ENCODE assay signal across 16 cellular contexts in the genomic region with DNA sequence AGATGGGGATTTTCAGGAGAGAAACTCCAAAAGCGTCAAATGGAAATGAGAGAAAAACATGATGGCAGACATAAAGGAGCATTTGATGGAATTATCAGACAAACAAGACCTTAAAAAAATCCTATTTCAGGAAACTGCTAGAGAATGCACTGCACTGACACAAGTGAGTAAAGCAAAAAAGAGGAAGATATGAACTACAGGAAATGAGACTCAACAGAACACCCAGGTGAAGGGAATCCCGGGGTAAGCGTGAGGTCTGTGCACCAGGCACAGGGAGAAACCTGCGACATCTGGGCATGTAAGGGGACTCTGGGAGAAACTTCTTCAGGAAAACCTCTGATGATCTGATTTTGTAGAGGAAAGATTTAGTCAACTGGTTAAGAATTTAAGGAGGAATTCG. TPM values are rescaled to one million over a fixed set of nuclear protein-coding genes. Genes with fewer than 3 reads are reported as not detected.
A peak's percentile ranks its signal among the peaks of the same experiment; 100 is the strongest.
DNase-seq lines count a peak whose midpoint lies in the region; ATAC-seq and TF ChIP-seq lines count a peak whose summit lies in the region.
"Had no signal": no experiment of that assay in that cellular context is flagged by ENCODE, and none has a peak within 500 bp of the region (broad histone marks: within the 10 kb centered on the region; RNA-seq: fewer than 3 reads in every experiment).

No MANE protein-coding gene starts in this region.

- intact Hi-C loops in activated T-helper 2 cell treated with anti-CD3 and anti-CD28 coated beads, Interferon-gamma antibody, Interleukin-2, Interleukin-4, amounts not matched to agents 10 μg/mL and 5 μg/mL and 100 μg/mL, durations not matched to agents 14 hours and 24 hours and 36 hours (cut with micrococcal nuclease) = loop anchor here (5.0 to 10.0 kb wide), 3 partner anchors 69 to 849 kb away; a partner anchor contains a TSS
- intact Hi-C loops in heart right ventricle (cut with DNase I) = no loop called here

- H3K9me2 ChIP-seq in Loucy (replicated peaks; ENCODE audit: low read depth, low read length) = no peaks in the 10 kb centered on the region

- H3K4me3 ChIP-seq in Loucy (ENCODE audit: low read length, poor library complexity, severe bottlenecking) (peak overlapping the region; percentile 80), heart right ventricle (no peak overlapping the region)
- H3K4me3 ChIP-seq: ascending aorta had no signal

- H3K36me3 ChIP-seq in Loucy (ENCODE audit: insufficient read depth, low read length) (no peaks in the 10 kb centered on the region), heart right ventricle (no peaks in the 10 kb centered on the region)
- H3K36me3 ChIP-seq: ascending aorta, neutrophil had no signal

- peaks cover 71% of the 10 kb centered on the region for H3K4me1 Mint-ChIP-seq in activated T-cell treated with anti-CD3 and anti-CD28 coated beads, Interleukin-2, amount 50 U/mL, for 72 hours (ENCODE audit: low read depth)
- H3K4me1 Mint-ChIP-seq in activated T-helper 2 cell treated with anti-CD3 and anti-CD28 coated beads, Interferon-gamma antibody, Interleukin-2, Interleukin-4, amounts not matched to agents 10 μg/mL and 5 μg/mL and 100 μg/mL, durations not matched to agents 14 hours and 24 hours and 36 hours (ENCODE audit: low read depth) = peaks cover 57% of the 10 kb centered on the region
- H3K4me1 Mint-ChIP-seq in stimulated activated memory B cell treated with anti-CD40 and anti-IgM and Interleukin-4, amounts not matched to agents 10 μg/mL and 1 μg/mL and 100 μg/mL, for 72 hours = peaks cover 44% of the 10 kb centered on the region

- peak overlapping the region; percentile 26 for H3K27ac Mint-ChIP-seq in activated T-cell treated with anti-CD3 and anti-CD28 coated beads, Interleukin-2, amount 50 U/mL, for 72 hours
- H3K27ac Mint-ChIP-seq in activated T-helper 2 cell treated with anti-CD3 and anti-CD28 coated beads, Interferon-gamma antibody, Interleukin-2, Interleukin-4, amounts not matched to agents 10 μg/mL and 5 μg/mL and 100 μg/mL, durations not matched to agents 14 hours and 24 hours and 36 hours = peak overlapping the region; percentile 68
- H3K27ac Mint-ChIP-seq in stimulated activated memory B cell treated with anti-CD40 and anti-IgM and Interleukin-4, amounts not matched to agents 10 μg/mL and 1 μg/mL and 100 μg/mL, for 72 hours = peak overlapping the region; percentile 1

- H2AFZ ChIP-seq in Loucy (ENCODE audit: low read length) = no peak overlapping the region

- no peaks in the 10 kb centered on the region for H3K27me3 ChIP-seq in Loucy (ENCODE audit: insufficient read depth, low read length, poor library complexity, severe bottlenecking)
- no peaks in the 10 kb centered on the region for H3K27me3 ChIP-seq in heart right ventricle
- H3K27me3 ChIP-seq: ascending aorta had no signal

- H3K27me3 Mint-ChIP-seq in activated T-cell treated with anti-CD3 and anti-CD28 coated beads, Interleukin-2, amount 50 U/mL, for 72 hours (ENCODE audit: low read depth) = no peaks in the 10 kb centered on the region
- H3K27me3 Mint-ChIP-seq in activated T-helper 2 cell treated with anti-CD3 and anti-CD28 coated beads, Interferon-gamma antibody, Interleukin-2, Interleukin-4, amounts not matched to agents 10 μg/mL and 5 μg/mL and 100 μg/mL, durations not matched to agents 14 hours and 24 hours and 36 hours (ENCODE audit: low read depth) = no peaks in the 10 kb centered on the region
- H3K27me3 Mint-ChIP-seq in stimulated activated memory B cell treated with anti-CD40 and anti-IgM and Interleukin-4, amounts not matched to agents 10 μg/mL and 1 μg/mL and 100 μg/mL, for 72 hours = no peaks in the 10 kb centered on the region

- H3K9me3 ChIP-seq in Loucy (ENCODE audit: insufficient read depth, low read depth, low read length) (no peaks in the 10 kb centered on the region), heart right ventricle (no peaks in the 10 kb centered on the region)
- H3K9me3 ChIP-seq: ascending aorta, neutrophil had no signal

- DNase-seq in activated T-cell treated with anti-CD3 and anti-CD28 coated beads, Interleukin-2, amount 50 U/mL, for 72 hours = no peak
- no peak for DNase-seq in activated T-cell treated with anti-CD3 and anti-CD28 coated beads for 4 hours
- DNase-seq in activated T-helper 2 cell treated with anti-CD3 and anti-CD28 coated beads, Interferon-gamma antibody, Interleukin-2, Interleukin-4, amounts not matched to agents 10 μg/mL and 5 μg/mL and 100 μg/mL, durations not matched to agents 14 hours and 24 hours and 36 hours (ENCODE audit: low spot score) = no peak
- no peak for DNase-seq in heart right ventricle
- no peak for DNase-seq in NCI-H1436 (lab: John Stamatoyannopoulos, UW)
- DNase-seq in GM03348 (ENCODE audit: low spot score) = no peak
- DNase-seq: effector CD8-positive, alpha-beta T cell; GDM1; NCI-H1092; NCI-H82; SW 1271 had no signal

- H3K9ac ChIP-seq in Loucy (ENCODE audit: low read depth, low read length, poor library complexity, severe bottlenecking) = peak overlapping the region; percentile 70

- peak overlapping the region; percentile 94 for H3K4me2 ChIP-seq in Loucy (ENCODE audit: low read depth, low read length, poor library complexity, severe bottlenecking)

- no peaks in the 10 kb centered on the region for H3K36me3 Mint-ChIP-seq in activated T-cell treated with anti-CD3 and anti-CD28 coated beads, Interleukin-2, amount 50 U/mL, for 72 hours (ENCODE audit: insufficient read depth in 2 of 2)
- H3K36me3 Mint-ChIP-seq in activated T-helper 2 cell treated with anti-CD3 and anti-CD28 coated beads, Interferon-gamma antibody, Interleukin-2, Interleukin-4, amounts not matched to agents 10 μg/mL and 5 μg/mL and 100 μg/mL, durations not matched to agents 14 hours and 24 hours and 36 hours (ENCODE audit: low read depth) = peaks cover 14% of the 10 kb centered on the region
- peaks cover 19% of the 10 kb centered on the region for H3K36me3 Mint-ChIP-seq in stimulated activated memory B cell treated with anti-CD40 and anti-IgM and Interleukin-4, amounts not matched to agents 10 μg/mL and 1 μg/mL and 100 μg/mL, for 72 hours

- H3K79me2 ChIP-seq in Loucy (ENCODE audit: insufficient read depth, low read length) = peaks cover 70% of the 10 kb centered on the region

- no peak for TF ChIP-seq CTCF in Loucy (conservative IDR thresholded peaks at IDR 0.05; ENCODE audit: low read length)
- no peak for TF ChIP-seq CTCF in heart right ventricle (IDR thresholded peaks at IDR 0.05)

- H3K27ac ChIP-seq in heart right ventricle = no peak overlapping the region
- H3K27ac ChIP-seq: ascending aorta, neutrophil had no signal

- H3K9me3 Mint-ChIP-seq in activated T-cell treated with anti-CD3 and anti-CD28 coated beads, Interleukin-2, amount 50 U/mL, for 72 hours = no peaks in the 10 kb centered on the region
- H3K9me3 Mint-ChIP-seq in activated T-helper 2 cell treated with anti-CD3 and anti-CD28 coated beads, Interferon-gamma antibody, Interleukin-2, Interleukin-4, amounts not matched to agents 10 μg/mL and 5 μg/mL and 100 μg/mL, durations not matched to agents 14 hours and 24 hours and 36 hours = no peaks in the 10 kb centered on the region
- no peaks in the 10 kb centered on the region for H3K9me3 Mint-ChIP-seq in stimulated activated memory B cell treated with anti-CD40 and anti-IgM and Interleukin-4, amounts not matched to agents 10 μg/mL and 1 μg/mL and 100 μg/mL, for 72 hours

- H4K20me1 ChIP-seq in Loucy (ENCODE audit: insufficient read depth, low read length, poor library complexity, severe bottlenecking) = peaks cover 24% of the 10 kb centered on the region

- H3K4me3 Mint-ChIP-seq in activated T-cell treated with anti-CD3 and anti-CD28 coated beads, Interleukin-2, amount 50 U/mL, for 72 hours = peak overlapping the region; percentile 61 to 74
- peak overlapping the region; percentile 78 for H3K4me3 Mint-ChIP-seq in activated T-helper 2 cell treated with anti-CD3 and anti-CD28 coated beads, Interferon-gamma antibody, Interleukin-2, Interleukin-4, amounts not matched to agents 10 μg/mL and 5 μg/mL and 100 μg/mL, durations not matched to agents 14 hours and 24 hours and 36 hours (ENCODE audit: low read depth)
- peak overlapping the region; percentile 74 for H3K4me3 Mint-ChIP-seq in stimulated activated memory B cell treated with anti-CD40 and anti-IgM and Interleukin-4, amounts not matched to agents 10 μg/mL and 1 μg/mL and 100 μg/mL, for 72 hours

- H3F3A ChIP-seq in Loucy (ENCODE audit: low read depth) = peaks cover 4% of the 10 kb centered on the region; the same call in 1 of the 2 replicates

- ATAC-seq in activated T-cell treated with anti-CD3 and anti-CD28 coated beads, Interleukin-2, amount 50 U/mL, for 72 hours (replicated peaks in 1 of 2) = no peak
- ATAC-seq in stimulated activated memory B cell treated with anti-CD40 and anti-IgM and Interleukin-4, amounts not matched to agents 10 μg/mL and 1 μg/mL and 100 μg/mL, for 72 hours = no peak
- ATAC-seq in heart right ventricle = no peak
- ATAC-seq: left lobe of liver had no signal

- H3K4me1 ChIP-seq in Loucy (ENCODE audit: insufficient read depth, low read length, poor library complexity, severe bottlenecking) = peaks cover 69% of the 10 kb centered on the region
- peaks cover 0 to 56% (median 11%) of the 10 kb centered on the region in 9 donors for H3K4me1 ChIP-seq in heart right ventricle

- 78 to 86% methylated on average over 5 of the region's 5 CpGs for WGBS in heart right ventricle, 2 donors

RNA-seq across cellular contexts. Expression of a gene that starts 2.8 kb away (rescaled TPM):
- 10 to 100 TPM; 49.6 to 63.0 TPM for total RNA-seq in activated T-cell treated with anti-CD3 and anti-CD28 coated beads, Interleukin-2, amount 50 U/mL, for 72 hours
- 79.7 and 87.5 TPM in 2 replicates for total RNA-seq in activated T-helper 2 cell treated with anti-CD3 and anti-CD28 coated beads, Interferon-gamma antibody, Interleukin-2, Interleukin-4, amounts not matched to agents 10 μg/mL and 5 μg/mL and 100 μg/mL, durations not matched to agents 14 hours and 24 hours and 36 hours
- 10 to 100 TPM in 3 of 10 donors, 1 to 10 TPM in 7; 6.9 to 11.7 (median 9.0) TPM for total RNA-seq in heart right ventricle
- polyA plus RNA-seq in heart right ventricle = 10 to 100 TPM in 1 of 2 donors, 1 to 10 TPM in 1; 4.6 to 49.9 TPM

Comparison
In these comparisons a context has a peak if more than half of its experiments do, and no peak if none do; other contexts are left out.
1. H3K27ac Mint-ChIP-seq: peak in every context shown above with its lines; median percentile 68 in activated T-helper 2 cell treated with anti-CD3 and anti-CD28 coated beads, Interferon-gamma antibody, Interleukin-2, Interleukin-4, amounts not matched to agents 10 μg/mL and 5 μg/mL and 100 μg/mL, durations not matched to agents 14 hours and 24 hours and 36 hours; 26 in activated T-cell treated with anti-CD3 and anti-CD28 coated beads, Interleukin-2, amount 50 U/mL, for 72 hours; 1 in stimulated activated memory B cell treated with anti-CD40 and anti-IgM and Interleukin-4, amounts not matched to agents 10 μg/mL and 1 μg/mL and 100 μg/mL, for 72 hours.